8 cellular contexts compared by ENCODE assay signal in genomic region chr11:115501895-115502589, GRCh38. TPM values are rescaled to one million over a fixed set of nuclear protein-coding genes. Genes with fewer than 3 reads are reported as not detected.
A peak's percentile ranks its signal among the peaks of the same experiment; 100 is the strongest.
DNase-seq lines count a peak whose midpoint lies in the region; ATAC-seq, FAIRE-seq and TF ChIP-seq lines count a peak whose summit lies in the region.

No MANE protein-coding gene starts in this region.

- no peaks in the 10 kb centered on the region for H3K27me3 ChIP-seq in BE2C
- peaks cover 50% of the 10 kb centered on the region for H3K27me3 ChIP-seq in H7 (ENCODE audit: control insufficient read depth, insufficient read depth, low read length)
- no peaks in the 10 kb centered on the region for H3K27me3 ChIP-seq in right lobe of liver

- no peak for FAIRE-seq in frontal cortex (lab: Jason Lieb, UNC)

- peak overlapping the region; percentile 93 for H3K27ac ChIP-seq in VCaP
- H3K27ac ChIP-seq in right lobe of liver = peak overlapping the region in 1 of 3 donors; percentile 82

- H3K4me3 ChIP-seq in BE2C (ENCODE audit: low read depth, low read length) (peak overlapping the region; percentile 97), H7 (ENCODE audit: insufficient read depth, low read depth, low read length) (peak overlapping the region; percentile 61), right lobe of liver (peak overlapping the region; percentile 69 to 71 (median 69))

- H3K9me3 ChIP-seq in BE2C (no peaks in the 10 kb centered on the region), right lobe of liver (no peaks in the 10 kb centered on the region)

- 0 out of 2 replicates have a peak, but pooled peaks cover 3% of the 10 kb centered on the region for H3K36me3 ChIP-seq in BE2C
- H3K36me3 ChIP-seq in H7 (replicated peaks; ENCODE audit: control insufficient read depth, insufficient read depth, low read length) = no peaks in the 10 kb centered on the region
- H3K36me3 ChIP-seq in right lobe of liver = no peaks in the 10 kb centered on the region

- no peak for TF ChIP-seq CTCF in BE2C (IDR thresholded peaks at IDR 0.05; ENCODE audit: low read depth, low read length)
- no peak for TF ChIP-seq CTCF in VCaP (conservative IDR thresholded peaks at IDR 0.05)
- TF ChIP-seq CTCF in right lobe of liver (IDR thresholded peaks at IDR 0.05) = no peak

- H3K4me1 ChIP-seq in BE2C (peaks cover 15% of the 10 kb centered on the region; the same call in 1 of the 2 replicates), right lobe of liver (peaks cover 0 to 48% (median 8%) of the 10 kb centered on the region in 4 donors)

- no peak for TF ChIP-seq POLR2A in right lobe of liver (IDR thresholded peaks at IDR 0.05)

- peak; percentile 59 for DNase-seq in BE2C
- no peak for DNase-seq in H7
- DNase-seq in right lobe of liver = no peak
- DNase-seq in NCI-H774 (lab: John Stamatoyannopoulos, UW) = no peak
- DNase-seq in frontal cortex (ENCODE audit: low spot score in 2 of 2) = no peak

- WGBS in right lobe of liver (ENCODE audit: insufficient coverage, low coverage, low lambda C conversion rate, missing lambda C conversion rate) = 1% methylated on average over 18 of the region's 22 CpGs

- ATAC-seq in right lobe of liver (no peak), HG03378 (IDR thresholded peaks at IDR 0.05; ENCODE audit: unreplicated experiment) (no peak), GM18511 (IDR thresholded peaks at IDR 0.05; ENCODE audit: unreplicated experiment) (no peak)

- intact Hi-C loops in right lobe of liver (cut with DNase I) = loop anchor here in 1 of 2 donors (10.0 kb wide), 1 partner anchor 167 kb away; no protein-coding TSS in a partner anchor

RNA-seq across cellular contexts. Expression of gene CADM1, which starts 2.2 kb away (rescaled TPM):
- polyA plus RNA-seq in BE2C (2012; ENCODE audit: insufficient read depth, insufficient read length, low read depth) = 201 TPM
- 13.9 and 15.5 TPM in 2 replicates for total RNA-seq in H7 (2014; rRNA removed; shearing (Covaris generic))
- total RNA-seq in right lobe of liver = 10 to 100 TPM; 21.1 to 56.7 (median 30.6) TPM
- total RNA-seq in frontal cortex = 195 TPM
